Comparison of ENCODE assay signal across 16 cellular contexts in the genomic region with DNA sequence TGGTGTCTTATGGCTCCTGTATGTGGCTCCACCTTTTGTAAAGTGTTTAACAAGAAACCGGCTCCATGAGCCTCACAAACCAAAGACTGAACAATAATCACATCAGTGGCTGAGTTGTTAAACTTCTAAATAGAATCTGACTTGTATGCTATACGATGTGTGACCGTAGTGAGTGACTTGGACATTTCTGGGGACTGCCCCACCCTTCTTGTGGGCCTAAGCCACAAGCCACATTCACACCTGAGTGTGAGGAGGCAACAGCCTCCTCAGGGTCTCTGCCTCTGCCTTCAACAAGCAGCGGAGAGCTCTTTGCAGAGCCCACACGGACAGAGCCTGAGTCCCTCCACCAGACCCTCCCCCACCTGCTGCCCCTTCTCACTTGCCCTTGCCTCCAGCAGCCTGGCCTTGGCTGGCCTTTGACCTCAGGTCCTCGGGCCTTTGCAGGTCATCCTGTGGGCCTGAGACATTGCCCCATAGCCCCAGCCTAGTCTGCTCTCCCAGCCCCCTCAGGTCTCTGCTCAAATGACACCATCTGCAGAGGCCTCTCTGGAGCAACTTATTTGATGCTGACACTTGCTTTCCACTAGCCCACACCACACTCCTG.
A peak's percentile ranks its signal among the peaks of the same experiment; 100 is the strongest.
DNase-seq lines count a peak whose midpoint lies in the region; ATAC-seq and TF ChIP-seq lines count a peak whose summit lies in the region.
"Had no signal": no experiment of that assay in that cellular context is flagged by ENCODE, and none has a peak within 500 bp of the region (broad histone marks: within the 10 kb centered on the region; RNA-seq: fewer than 3 reads in every experiment).

No MANE protein-coding gene starts in this region.

- no peak overlapping the region for H2BK120ac ChIP-seq in neuronal stem cell (ENCODE audit: low read depth, low read length)

- WGBS in neuronal stem cell (ENCODE audit: extremely low coverage in 2 of 2, insufficient read length in 2 of 2, insufficient replicate concordance in 1 of 2), 2 donors: no CpG with 5 or more reads among the region's 6 CpGs

- no peak overlapping the region for H3K4ac ChIP-seq in neuronal stem cell (ENCODE audit: low read length)

- ATAC-seq in GM21381 (IDR thresholded peaks at IDR 0.05; ENCODE audit: unreplicated experiment) (peak; percentile 57), HG03442 (IDR thresholded peaks at IDR 0.05; ENCODE audit: unreplicated experiment) (peak; percentile 45)
- ATAC-seq: left lobe of liver had no signal

- H3K27ac ChIP-seq in neuronal stem cell (replicated peaks; ENCODE audit: low read length) (no peak overlapping the region), substantia nigra (ENCODE audit: low read depth, low read length, poor library complexity, severe bottlenecking) (no peak overlapping the region)
- H3K27ac ChIP-seq: RWPE1, suprapubic skin, WERI-Rb-1 had no signal

- H3K36me3 ChIP-seq in neuronal stem cell (replicated peaks in 1 of 2; ENCODE audit: control insufficient read depth in 2 of 2, insufficient read depth in 2 of 2, low read length in 2 of 2): no peaks in the 10 kb centered on the region
- H3K36me3 ChIP-seq: suprapubic skin, WERI-Rb-1 had no signal

- no peak overlapping the region for H3K14ac ChIP-seq in neuronal stem cell (ENCODE audit: low read length)

- H3K27ac Mint-ChIP-seq in activated CD4-positive, alpha-beta T cell treated with anti-CD3 and anti-CD28 coated beads, Interleukin-2, amount 10 ng/mL, durations not matched to agents 7 days and 5 days: no peak overlapping the region

- no peaks in the 10 kb centered on the region for H3K9me3 ChIP-seq in neuronal stem cell (replicated peaks in 1 of 2; ENCODE audit: control insufficient read depth in 2 of 2, insufficient read depth in 1 of 2, low read depth in 1 of 2, low read length in 2 of 2)
- H3K9me3 ChIP-seq: suprapubic skin had no signal

- POLR2A ChIA-PET in activated CD4-positive, alpha-beta T cell treated with anti-CD3 and anti-CD28 coated beads, Interleukin-2, amount 10 ng/mL, durations not matched to agents 7 days and 5 days (lab: Charles Lee): no interaction called here

- H4K8ac ChIP-seq in neuronal stem cell (ENCODE audit: low read depth, low read length): no peak overlapping the region

- no peak overlapping the region for H2BK12ac ChIP-seq in neuronal stem cell (ENCODE audit: low read length)

- H3K23ac ChIP-seq in neuronal stem cell (ENCODE audit: low read depth, low read length, poor library complexity): no peak overlapping the region

- CTCF ChIA-PET in activated CD4-positive, alpha-beta T cell treated with anti-CD3 and anti-CD28 coated beads, Interleukin-2, amount 10 ng/mL, durations not matched to agents 7 days and 5 days (lab: Charles Lee): no interaction called here

- no peak overlapping the region for H3K4me3 Mint-ChIP-seq in activated CD4-positive, alpha-beta T cell treated with anti-CD3 and anti-CD28 coated beads, Interleukin-2, amount 10 ng/mL, durations not matched to agents 7 days and 5 days

- peaks cover 18 to 26% of the 10 kb centered on the region in 2 donors for H3K4me1 ChIP-seq in neuronal stem cell (ENCODE audit: control insufficient read depth in 2 of 2, insufficient read depth in 1 of 2, low read depth in 1 of 2, low read length in 2 of 2)
- H3K4me1 ChIP-seq: suprapubic skin had no signal

- H3K27me3 ChIP-seq in neuronal stem cell (ENCODE audit: control insufficient read depth in 3 of 3, insufficient read depth in 3 of 3, low read depth in 1 of 3, low read length in 3 of 3): no peaks in the 10 kb centered on the region
- H3K27me3 ChIP-seq: suprapubic skin had no signal

- DNase-seq in GM13977 (ENCODE audit: low spot score) (peak; percentile 68), neuronal stem cell (ENCODE audit: low spot score) (no peak), DMS153 treated with DMSO at 0.1 percent for 48 hours (lab: John Stamatoyannopoulos, UW; ENCODE audit: unreplicated experiment) (no peak), posterior cingulate gyrus (no peak), substantia nigra (lab: John Stamatoyannopoulos, UW) (no peak)
- no peak for DNase-seq in activated CD4-positive, alpha-beta T cell treated with anti-CD3 and anti-CD28 coated beads, Interleukin-2, amount 10 ng/mL, durations not matched to agents 7 days and 5 days
- DNase-seq: activated effector memory CD4-positive, alpha-beta T cell treated with anti-CD3 and anti-CD28 coated beads, Interleukin-2, amount 50 U/mL, for 16 hours; aorta; foreskin fibroblast; NCI-H1048; WERI-Rb-1 had no signal

- intact Hi-C loops in posterior cingulate gyrus (cut with DNase I): no loop called here

- no peaks in the 10 kb centered on the region for H3K79me1 ChIP-seq in neuronal stem cell (ENCODE audit: low read depth, low read length)

- H4K91ac ChIP-seq in neuronal stem cell (ENCODE audit: low read depth, low read length, poor library complexity): no peak overlapping the region

- H3K36me3 Mint-ChIP-seq in activated CD4-positive, alpha-beta T cell treated with anti-CD3 and anti-CD28 coated beads, Interleukin-2, amount 10 ng/mL, durations not matched to agents 7 days and 5 days (ENCODE audit: low read depth): no peaks in the 10 kb centered on the region

- in situ Hi-C loops in GM13977 (cut with MboI; ENCODE audit: low pct_unique_long_range_greater_than_20kb, low sequenced_read_pairs, unreplicated experiment): no loop called here

- no peaks in the 10 kb centered on the region for H3K4me1 Mint-ChIP-seq in activated CD4-positive, alpha-beta T cell treated with anti-CD3 and anti-CD28 coated beads, Interleukin-2, amount 10 ng/mL, durations not matched to agents 7 days and 5 days

- no peak overlapping the region for H2BK15ac ChIP-seq in neuronal stem cell (ENCODE audit: low read length)

- H2BK5ac ChIP-seq in neuronal stem cell (ENCODE audit: low read length): no peak overlapping the region

- no peak overlapping the region for H3K4me3 ChIP-seq in neuronal stem cell (ENCODE audit: low read length in 2 of 2)
- H3K4me3 ChIP-seq: suprapubic skin had no signal

- H3K4me2 ChIP-seq in neuronal stem cell (ENCODE audit: insufficient read depth, low read length, poor library complexity, severe bottlenecking): no peak overlapping the region

- H3K9ac ChIP-seq in neuronal stem cell (ENCODE audit: low read depth, low read length, poor library complexity): no peak overlapping the region

- H3K27me3 Mint-ChIP-seq in activated CD4-positive, alpha-beta T cell treated with anti-CD3 and anti-CD28 coated beads, Interleukin-2, amount 10 ng/mL, durations not matched to agents 7 days and 5 days: no peaks in the 10 kb centered on the region

- H3K18ac ChIP-seq in neuronal stem cell (ENCODE audit: low read length): peak overlapping the region; percentile 73

- no peak overlapping the region for H2AFZ ChIP-seq in neuronal stem cell (ENCODE audit: low read length)

- no peak for TF ChIP-seq CTCF in GM13977 (IDR thresholded peaks at IDR 0.05; ENCODE audit: extremely low read depth, insufficient read depth, missing control alignments)

- no peak overlapping the region for H2AK5ac ChIP-seq in neuronal stem cell (ENCODE audit: low read depth, low read length)

- H3K9me3 Mint-ChIP-seq in activated CD4-positive, alpha-beta T cell treated with anti-CD3 and anti-CD28 coated beads, Interleukin-2, amount 10 ng/mL, durations not matched to agents 7 days and 5 days: no peaks in the 10 kb centered on the region
